In the genomic region with DNA sequence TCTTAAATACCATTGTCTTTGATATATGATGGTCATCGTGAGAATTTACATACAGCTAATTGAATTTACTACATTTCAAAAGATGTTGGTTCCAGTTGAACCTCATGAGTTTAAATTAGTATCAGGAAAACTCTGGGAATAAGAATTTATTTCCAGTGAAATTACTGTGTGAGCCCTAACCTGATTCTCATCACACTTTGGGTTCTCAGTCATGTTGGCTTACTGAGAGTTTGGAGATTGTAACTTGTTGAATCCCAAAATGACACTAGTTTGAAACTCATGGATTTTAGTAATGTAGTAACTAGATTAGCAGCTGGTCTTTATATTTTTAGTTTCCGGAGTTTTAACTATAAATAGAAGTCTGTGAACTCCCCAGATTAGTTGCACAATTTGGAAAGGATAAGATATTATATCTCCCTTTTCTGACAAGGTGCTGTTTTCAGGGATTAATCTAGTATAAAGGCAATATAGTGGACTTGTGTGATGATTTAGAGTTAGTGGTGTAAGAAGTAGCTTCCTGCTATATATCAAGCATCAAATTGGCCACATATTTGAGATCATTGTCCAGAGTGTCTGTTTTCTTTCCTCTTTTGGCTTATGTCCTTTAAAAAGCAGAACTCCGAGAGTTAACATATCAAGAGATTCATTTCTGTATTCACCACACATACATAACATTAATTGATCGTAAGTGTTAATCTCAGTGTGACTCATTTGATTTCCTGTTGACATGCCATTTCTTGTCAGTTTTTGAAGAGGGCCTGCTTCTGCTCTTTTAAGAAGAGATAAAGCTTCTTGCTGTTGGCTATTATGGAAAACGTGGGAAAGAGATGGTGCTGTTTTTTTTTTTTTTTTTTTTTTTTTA, we compare ENCODE assay signal across 8 cellular contexts. TPM values are rescaled to one million over a fixed set of nuclear protein-coding genes. Genes with fewer than 3 reads are reported as not detected.
A peak's percentile ranks its signal among the peaks of the same experiment; 100 is the strongest.
DNase-seq lines count a peak whose midpoint lies in the region; ATAC-seq and TF ChIP-seq lines count a peak whose summit lies in the region.
"Had no signal": no experiment of that assay in that cellular context is flagged by ENCODE, and none has a peak within 500 bp of the region (broad histone marks: within the 10 kb centered on the region; RNA-seq: fewer than 3 reads in every experiment).

No MANE protein-coding gene starts in this region.

- peaks cover 74% of the 10 kb centered on the region for H3K36me3 Mint-ChIP-seq in activated CD4-positive, alpha-beta memory T cell treated with anti-CD3 and anti-CD28 coated beads, Interleukin-2, amount 10 ng/mL, durations not matched to agents 7 days and 5 days (ENCODE audit: low read depth)
- H3K36me3 Mint-ChIP-seq in neural progenitor cell, result peaks cover 16% of the 10 kb centered on the region

- H3K9ac ChIP-seq in neural progenitor cell, result no peak overlapping the region

- DNase-seq in KBM-7 (peak; percentile 63), left cardiac atrium (no peak), stomach (no peak), 8988T (no peak), LoVo (ENCODE audit: low spot score) (no peak), neural progenitor cell (ENCODE audit: low spot score) (no peak)
- no peak for DNase-seq in activated CD4-positive, alpha-beta memory T cell treated with anti-CD3 and anti-CD28 coated beads, Interleukin-2, amount 10 ng/mL, durations not matched to agents 7 days and 5 days
- DNase-seq: NCI-H2227 treated with DMSO at 0.1 percent for 48 hours had no signal

- peak overlapping the region; percentile 50 for H3K4me3 Mint-ChIP-seq in activated CD4-positive, alpha-beta memory T cell treated with anti-CD3 and anti-CD28 coated beads, Interleukin-2, amount 10 ng/mL, durations not matched to agents 7 days and 5 days
- H3K4me3 Mint-ChIP-seq in neural progenitor cell, result no peak overlapping the region

- in situ Hi-C loops in KBM-7 (cut with MboI; ENCODE audit: low pct_unique_long_range_greater_than_20kb, low sequenced_read_pairs), result no loop called here

- peaks cover 72% of the 10 kb centered on the region for H4K20me1 ChIP-seq in neural progenitor cell (ENCODE audit: low read depth)

- 25 to 34% (median 30%) methylated on average over 5 of the region's 5 CpGs for WGBS in stomach, 5 donors

- H3K9me3 ChIP-seq in stomach (no peaks in the 10 kb centered on the region), neural progenitor cell (ENCODE audit: low read depth) (no peaks in the 10 kb centered on the region)

- H3K27ac ChIP-seq in stomach (peak overlapping the region in 4 of 5 donors; percentile 81 to 94 (median 86)), neural progenitor cell (no peak overlapping the region)

- H3K4me1 Mint-ChIP-seq in activated CD4-positive, alpha-beta memory T cell treated with anti-CD3 and anti-CD28 coated beads, Interleukin-2, amount 10 ng/mL, durations not matched to agents 7 days and 5 days, result peaks cover 78% of the 10 kb centered on the region
- peaks cover 3% of the 10 kb centered on the region for H3K4me1 Mint-ChIP-seq in neural progenitor cell

- H3K27me3 ChIP-seq in stomach (no peaks in the 10 kb centered on the region), neural progenitor cell (no peaks in the 10 kb centered on the region)

- POLR2A ChIA-PET in activated CD4-positive, alpha-beta memory T cell treated with anti-CD3 and anti-CD28 coated beads, Interleukin-2, amount 10 ng/mL, durations not matched to agents 7 days and 5 days (lab: Charles Lee), result interaction anchor here (0.8 to 15.1 kb wide), 12 partner anchors 9 to 126 kb away, joined by 3 to 524 read pairs (median 6); a partner anchor contains a TSS

- H3K36me3 ChIP-seq in stomach (peaks cover 0 to 34% (median 27%) of the 10 kb centered on the region in 4 donors), neural progenitor cell (peaks cover 37% of the 10 kb centered on the region)

- no peaks in the 10 kb centered on the region for H3K9me3 Mint-ChIP-seq in activated CD4-positive, alpha-beta memory T cell treated with anti-CD3 and anti-CD28 coated beads, Interleukin-2, amount 10 ng/mL, durations not matched to agents 7 days and 5 days
- no peaks in the 10 kb centered on the region for H3K9me3 Mint-ChIP-seq in neural progenitor cell

- no peak overlapping the region for H3K4me3 ChIP-seq in stomach
- no peak overlapping the region for H3K4me3 ChIP-seq in neural progenitor cell

- no peak overlapping the region for H2AFZ ChIP-seq in neural progenitor cell (replicated peaks)

- intact Hi-C loops in left cardiac atrium (cut with DNase I) (no loop called here), stomach (cut with DNase I; ENCODE audit: low total_unique reads) (no loop called here)

- TF ChIP-seq EP300 in stomach (IDR thresholded peaks at IDR 0.05), result no peak

- no peak for TF ChIP-seq POLR2A in stomach (IDR thresholded peaks at IDR 0.05)

- ATAC-seq in left cardiac atrium, result peak; percentile 48 to 58

- H3K79me2 ChIP-seq in neural progenitor cell (ENCODE audit: low read depth), result peaks cover 93% of the 10 kb centered on the region

- CTCF ChIA-PET in activated CD4-positive, alpha-beta memory T cell treated with anti-CD3 and anti-CD28 coated beads, Interleukin-2, amount 10 ng/mL, durations not matched to agents 7 days and 5 days (lab: Charles Lee), result interaction anchor here (0.8 to 3.0 kb wide), 8 partner anchors 13 to 44 kb away, joined by 3 to 15 read pairs (median 6); a partner anchor contains a TSS

- H3K27ac Mint-ChIP-seq in activated CD4-positive, alpha-beta memory T cell treated with anti-CD3 and anti-CD28 coated beads, Interleukin-2, amount 10 ng/mL, durations not matched to agents 7 days and 5 days, result peak overlapping the region; percentile 76
- H3K27ac Mint-ChIP-seq in neural progenitor cell, result no peak overlapping the region

- peaks cover 31 to 97% (median 69%) of the 10 kb centered on the region in 4 donors for H3K4me1 ChIP-seq in stomach
- H3K4me1 ChIP-seq in neural progenitor cell, result no peaks in the 10 kb centered on the region

- no peaks in the 10 kb centered on the region for H3F3A ChIP-seq in neural progenitor cell (ENCODE audit: low read depth)

- TF ChIP-seq CTCF in stomach (IDR thresholded peaks at IDR 0.05) (no peak), neural progenitor cell (IDR thresholded peaks at IDR 0.05) (no peak)

- no peak overlapping the region for H3K4me2 ChIP-seq in neural progenitor cell

- no peaks in the 10 kb centered on the region for H3K27me3 Mint-ChIP-seq in activated CD4-positive, alpha-beta memory T cell treated with anti-CD3 and anti-CD28 coated beads, Interleukin-2, amount 10 ng/mL, durations not matched to agents 7 days and 5 days
- H3K27me3 Mint-ChIP-seq in neural progenitor cell (ENCODE audit: insufficient read depth, low read depth), result no peaks in the 10 kb centered on the region

RNA-seq across cellular contexts. Expression of a gene that starts 15.7 kb away (rescaled TPM):
- total RNA-seq in activated CD4-positive, alpha-beta memory T cell treated with anti-CD3 and anti-CD28 coated beads, Interleukin-2, amount 10 ng/mL, durations not matched to agents 7 days and 5 days, result 100 to 1,000 TPM; 288 to 295 TPM
- 100 to 1,000 TPM; 285 to 318 TPM for total RNA-seq in left cardiac atrium
- total RNA-seq in stomach, result 100 to 1,000 TPM in 2 of 5 donors, 10 to 100 TPM in 3; 69.4 to 251 (median 98.2) TPM
- polyA plus RNA-seq in stomach, result 100 to 1,000 TPM; 214 to 283 (median 222) TPM
- 140 and 228 TPM in 2 replicates for total RNA-seq in neural progenitor cell (ENCODE audit: low replicate concordance)

RNA-seq across cellular contexts. Expression of a gene that starts 18.4 kb away (rescaled TPM):
- total RNA-seq in activated CD4-positive, alpha-beta memory T cell treated with anti-CD3 and anti-CD28 coated beads, Interleukin-2, amount 10 ng/mL, durations not matched to agents 7 days and 5 days, result 100 to 1,000 TPM; 103 to 111 TPM
- total RNA-seq in left cardiac atrium, result 10 to 100 TPM; 45.6 to 51.5 TPM
- total RNA-seq in stomach, result 10 to 100 TPM; 19.1 to 54.5 (median 49.6) TPM
- polyA plus RNA-seq in stomach, result 10 to 100 TPM in 2 of 3 donors, 1 to 10 TPM in 1; 10.0 to 85.5 (median 14.0) TPM
- total RNA-seq in neural progenitor cell (ENCODE audit: low replicate concordance), result 26.8 and 38.2 TPM in 2 replicates
